Comparison of ENCODE assay signal across 8 cellular contexts in the genomic region with DNA sequence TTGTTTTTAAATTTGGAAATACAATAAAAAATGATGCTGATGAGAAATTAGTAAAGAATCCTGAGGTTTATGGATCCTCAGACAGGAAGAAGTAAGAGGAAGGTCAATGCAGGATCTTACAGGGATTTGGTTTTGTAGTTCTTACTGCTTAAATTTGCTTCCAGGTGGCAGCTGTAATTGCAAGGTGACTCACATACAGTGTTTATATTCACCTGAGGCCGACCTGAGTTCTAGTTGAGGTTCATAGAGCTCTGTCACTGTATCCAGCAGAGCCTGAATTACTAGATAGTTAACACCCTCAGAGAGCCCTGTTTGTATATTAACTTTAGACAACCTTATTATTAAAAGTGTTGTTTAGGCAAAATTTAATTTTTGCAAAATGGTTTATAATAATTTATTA. TPM values are rescaled to one million over a fixed set of nuclear protein-coding genes. Genes with fewer than 3 reads are reported as not detected.
DNase-seq lines count a peak whose midpoint lies in the region; ATAC-seq and TF ChIP-seq lines count a peak whose summit lies in the region.

No MANE protein-coding gene starts in this region.

- H3K27me3 ChIP-seq in colonic mucosa = no peaks in the 10 kb centered on the region
- H3K27me3 ChIP-seq in neutrophil = no peaks in the 10 kb centered on the region

- TF ChIP-seq CTCF in colonic mucosa (IDR thresholded peaks at IDR 0.05) (no peak), neutrophil (IDR thresholded peaks at IDR 0.05) (no peak)

- H3K36me3 ChIP-seq in colonic mucosa (no peaks in the 10 kb centered on the region), neutrophil (peaks cover 7% of the 10 kb centered on the region)

- H3K27ac ChIP-seq in colonic mucosa (peak overlapping the region; percentile 90), neutrophil (peak overlapping the region; percentile 98)

- intact Hi-C loops in colonic mucosa (cut with DNase I) = no loop called here
- intact Hi-C loops in sciatic nerve (cut with DNase I) = no loop called here

- H3K9me3 ChIP-seq in colonic mucosa = no peaks in the 10 kb centered on the region
- H3K9me3 ChIP-seq in neutrophil = no peaks in the 10 kb centered on the region

- DNase-seq in DMS53 treated with DMSO at 0.1 percent for 48 hours (lab: John Stamatoyannopoulos, UW; ENCODE audit: unreplicated experiment) (peak; percentile 44), NCI-H146 treated with DMSO at 0.1 percent for 48 hours (lab: John Stamatoyannopoulos, UW; ENCODE audit: unreplicated experiment) (peak; percentile 25), colonic mucosa (no peak), sciatic nerve (ENCODE audit: low spot score) (no peak), NCI-H1105 treated with DMSO at 0.1 percent for 48 hours (lab: John Stamatoyannopoulos, UW) (no peak), DMS 273 treated with DMSO at 0.1 percent for 48 hours (lab: John Stamatoyannopoulos, UW) (no peak)

- peak overlapping the region in 1 of 2 donors; percentile 86 for H3K9ac ChIP-seq in colonic mucosa (ENCODE audit: low read depth in 2 of 2, low read length in 2 of 2)

- ATAC-seq in sciatic nerve = no peak
- ATAC-seq in HG02884 (IDR thresholded peaks at IDR 0.05; ENCODE audit: unreplicated experiment) = no peak

- H3K4me1 ChIP-seq in colonic mucosa (peaks cover 7% of the 10 kb centered on the region), neutrophil (ENCODE audit: control insufficient read depth in 1 of 2, insufficient read depth in 1 of 2, low read depth in 1 of 2, low read length in 1 of 2) (peaks cover 19 to 33% of the 10 kb centered on the region in 2 experiments)

- H3K4me3 ChIP-seq in colonic mucosa = no peak overlapping the region
- H3K4me3 ChIP-seq in neutrophil (ENCODE audit: low read depth in 1 of 2, low read length in 1 of 2) = no peak overlapping the region

RNA-seq across cellular contexts. Expression of gene WDR26, which starts 1.4 kb away (rescaled TPM):
- total RNA-seq in colonic mucosa = 10 to 100 TPM; 53.5 to 78.4 TPM
- total RNA-seq in sciatic nerve = 82.4 TPM

Comparison
In these comparisons a context has a peak if more than half of its experiments do, and no peak if none do; other contexts are left out.
1. DNase-seq: peak in DMS53 treated with DMSO at 0.1 percent for 48 hours (single experiment) and NCI-H146 treated with DMSO at 0.1 percent for 48 hours (single experiment); none in colonic mucosa (single experiment), sciatic nerve (single experiment), NCI-H1105 treated with DMSO at 0.1 percent for 48 hours (single experiment) and DMS 273 treated with DMSO at 0.1 percent for 48 hours (single experiment).